Comparison of ENCODE assay signal across 21 cellular contexts in the genomic region with DNA sequence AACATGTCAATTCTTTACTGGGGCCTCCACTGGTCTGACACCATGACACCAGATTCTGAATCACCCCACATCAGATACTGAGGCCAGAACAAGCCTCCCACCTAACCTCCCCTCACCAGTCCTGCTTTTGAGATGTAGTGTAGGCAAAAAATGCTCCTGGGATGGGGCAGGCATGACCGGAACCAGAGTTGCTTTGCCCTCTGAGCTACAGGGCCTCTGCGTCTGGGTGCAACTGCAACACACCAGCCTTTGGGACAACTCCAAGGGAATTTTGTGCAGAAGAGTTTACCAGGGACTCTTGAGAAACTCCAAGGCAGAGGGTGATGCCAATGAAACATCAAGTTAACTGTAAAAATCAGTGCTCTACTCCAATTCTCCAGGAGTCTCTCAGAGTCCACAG.
"Had no signal": no experiment of that assay in that cellular context is flagged by ENCODE, and none has a peak within 500 bp of the region (broad histone marks: within the 10 kb centered on the region; RNA-seq: fewer than 3 reads in every experiment).

No MANE protein-coding gene starts in this region.

- H3K4me3 ChIP-seq: esophagus muscularis mucosa, gastroesophageal sphincter, heart left ventricle, hepatocyte, lung, prostate gland, right atrium auricular region, sigmoid colon, suprapubic skin, tibial nerve, upper lobe of left lung had no signal

- H2AFZ ChIP-seq: hepatocyte had no signal

- H3K4me2 ChIP-seq: hepatocyte had no signal

- H3K9me3 ChIP-seq: esophagus muscularis mucosa, gastroesophageal sphincter, heart left ventricle, prostate gland, right atrium auricular region, sigmoid colon, suprapubic skin, tibial nerve, upper lobe of left lung had no signal

- H3K27ac ChIP-seq: foreskin keratinocyte, gastroesophageal sphincter, hepatocyte, prostate gland, right atrium auricular region, suprapubic skin, tibial nerve, upper lobe of left lung had no signal

- H3K27me3 ChIP-seq: esophagus muscularis mucosa, foreskin keratinocyte, gastroesophageal sphincter, heart left ventricle, hepatocyte, right atrium auricular region, sigmoid colon, suprapubic skin, tibial nerve, upper lobe of left lung had no signal

- H3K4me1 ChIP-seq: foreskin keratinocyte, prostate gland, suprapubic skin had no signal

- ATAC-seq: foreskin keratinocyte; gastroesophageal sphincter; heart left ventricle; natural killer cell treated with Interleukin-12 subunit alpha and Interleukin-12 subunit beta and Interleukin-15 and Interleukin-18, amount 100 ng/mL, for 72 hours; stimulated activated memory B cell treated with anti-CD40 and anti-IgM and Interleukin-4, amounts not matched to agents 10 μg/mL and 1 μg/mL and 100 μg/mL, for 72 hours; stimulated activated naive CD8-positive, alpha-beta T cell treated with anti-CD3 and anti-CD28 coated beads, Interleukin-15, Interleukin-2, amounts not matched to agents 100 U/mL and 50 U/mL, for 24 hours had no signal

- DNase-seq: cerebellar nuclear complex; effector CD8-positive, alpha-beta T cell; endodermal cell; foreskin keratinocyte; heart left ventricle; kidney; naive B cell; sigmoid colon; stimulated activated CD4-positive, alpha-beta T cell treated with anti-CD3 and anti-CD28 coated beads, Interleukin-4, amount 100 ng/mL, for 4 hours; stimulated activated naive CD8-positive, alpha-beta T cell treated with anti-CD3 and anti-CD28 coated beads, Interleukin-15, Interleukin-2, amounts not matched to agents 100 U/mL and 50 U/mL, for 24 hours; upper lobe of left lung had no signal
